In genomic region chr5:16464664-16465543, GRCh38 we compare ENCODE assay signal across 8 cellular contexts. TPM values are rescaled to one million over a fixed set of nuclear protein-coding genes. Genes with fewer than 3 reads are reported as not detected.
A peak's percentile ranks its signal among the peaks of the same experiment; 100 is the strongest.
DNase-seq lines count a peak whose midpoint lies in the region; ATAC-seq and TF ChIP-seq lines count a peak whose summit lies in the region.

No MANE protein-coding gene starts in this region.

- peak overlapping the region; percentile 84 for H2BK5ac ChIP-seq in IMR-90 (ENCODE audit: low read depth, low read length, poor library complexity, severe bottlenecking)

- peaks cover 40 to 46% of the 10 kb centered on the region in 2 donors for H3K36me3 Mint-ChIP-seq in activated naive CD4-positive, alpha-beta T cell treated with anti-CD3 and anti-CD28 coated beads, Interleukin-2, amount 50 U/mL, for 72 hours

- H3K27ac ChIP-seq in AG04450 (ENCODE audit: low read depth, low read length) (no peak overlapping the region), IMR-90 (ENCODE audit: insufficient read depth, low read length) (peak overlapping the region; percentile 79), right cardiac atrium (ENCODE audit: low read length) (peak overlapping the region; percentile 65), skeletal muscle tissue (ENCODE audit: low read depth, low read length) (peak overlapping the region; percentile 76)

- ATAC-seq in IMR-90 (ENCODE audit: low read depth) (peak; percentile 1; the same call in 1 of the 2 replicates), right cardiac atrium (peak in 1 of 2 donors; percentile 3), HG02642 (IDR thresholded peaks at IDR 0.05; ENCODE audit: poor library complexity, unreplicated experiment) (no peak)
- ATAC-seq in activated naive CD4-positive, alpha-beta T cell treated with anti-CD3 and anti-CD28 coated beads, Interleukin-2, amount 50 U/mL, for 72 hours: no peak

- in situ Hi-C loops in IMR-90 (cut with MboI; ENCODE audit: low sequenced_read_pairs): no loop called here

- peak overlapping the region; percentile 88 for H3K4me2 ChIP-seq in IMR-90 (ENCODE audit: low read depth, low read length)

- peaks cover 9% of the 10 kb centered on the region; the same call in 1 of the 2 replicates for H3K9me3 ChIP-seq in AG04450 (ENCODE audit: control insufficient read depth, insufficient read depth, low read length)
- no peaks in the 10 kb centered on the region for H3K9me3 ChIP-seq in IMR-90 (ENCODE audit: control insufficient read depth, insufficient read depth, low read length)
- H3K9me3 ChIP-seq in right cardiac atrium (ENCODE audit: control insufficient read depth, low read length): peaks cover 2% of the 10 kb centered on the region
- no peaks in the 10 kb centered on the region for H3K9me3 ChIP-seq in skeletal muscle tissue (ENCODE audit: control insufficient read depth in 3 of 3, low read length in 3 of 3)

- intact Hi-C loops in IMR-90 (cut with micrococcal nuclease): loop anchor here (5.0 to 10.0 kb wide), 2 partner anchors 202 to 730 kb away; no protein-coding TSS in a partner anchor
- intact Hi-C loops in right cardiac atrium (cut with DNase I): loop anchor here in 1 of 4 donors (10.0 kb wide), 1 partner anchor 310 kb away; no protein-coding TSS in a partner anchor

- no peak for TF ChIP-seq POLR2A in IMR-90 (IDR thresholded peaks at IDR 0.05; ENCODE audit: low read depth, low read length)

- H3K23ac ChIP-seq in IMR-90 (ENCODE audit: low read depth, low read length): peak overlapping the region; percentile 82; the same call in 1 of the 2 replicates

- peak overlapping the region; percentile 80 for H3K9ac ChIP-seq in IMR-90 (ENCODE audit: low read depth, low read length)
- H3K9ac ChIP-seq in skeletal muscle tissue (ENCODE audit: low read depth in 1 of 3, low read length in 3 of 3): peak overlapping the region; percentile 86 to 91 (median 90)

- H3K4me1 ChIP-seq in IMR-90 (ENCODE audit: control insufficient read depth, insufficient read depth, low read length) (peaks cover 19% of the 10 kb centered on the region), right cardiac atrium (ENCODE audit: control insufficient read depth, insufficient read depth, low read length) (peaks cover 5% of the 10 kb centered on the region), skeletal muscle tissue (ENCODE audit: control insufficient read depth in 3 of 3, insufficient read depth in 3 of 3, low read length in 3 of 3) (peaks cover 39 to 80% (median 48%) of the 10 kb centered on the region in 3 donors)

- H4K8ac ChIP-seq in IMR-90 (ENCODE audit: low read depth in 2 of 2, low read length in 2 of 2): peak overlapping the region; percentile 32 to 92; a peak in 3 of 4 replicates

- H3K9me1 ChIP-seq in IMR-90 (ENCODE audit: insufficient read depth, low read length): peaks cover 13% of the 10 kb centered on the region; the same call in 1 of the 2 replicates

- H2AFZ ChIP-seq in IMR-90 (replicated peaks; ENCODE audit: low read length, poor library complexity): peak overlapping the region; percentile 99

- POLR2A ChIA-PET in AG04450 (lab: Yijun Ruan, JAX): no interaction called here
- POLR2A ChIA-PET in IMR-90 (lab: Charles Lee; ENCODE audit: unreplicated experiment): no interaction called here

- H3K14ac ChIP-seq in IMR-90 (replicated peaks; ENCODE audit: low read depth, low read length): peak overlapping the region; percentile 84

- H3K36me3 ChIP-seq in IMR-90 (ENCODE audit: control insufficient read depth, insufficient read depth, low read length) (peaks cover 13% of the 10 kb centered on the region), skeletal muscle tissue (ENCODE audit: control insufficient read depth in 3 of 3, insufficient read depth in 3 of 3, low read length in 3 of 3) (peaks cover 12 to 29% (median 29%) of the 10 kb centered on the region in 3 donors)

- TF ChIP-seq RAD21 in IMR-90 (IDR thresholded peaks at IDR 0.05; ENCODE audit: low read length): no peak

- H3K9me3 Mint-ChIP-seq in activated naive CD4-positive, alpha-beta T cell treated with anti-CD3 and anti-CD28 coated beads, Interleukin-2, amount 50 U/mL, for 72 hours: no peaks in the 10 kb centered on the region

- TSS peak; percentile 88 for BruUV-seq in IMR-90 (replicated peaks; lab: Mats Ljungman, UMichigan)

- CTCF ChIA-PET in AG04450 (lab: Charles Lee): interaction anchor here (0.6 to 3.1 kb wide), 3 partner anchors 9 to 458 kb away, joined by 3 to 12 read pairs (median 5); no protein-coding TSS in a partner anchor
- CTCF ChIA-PET in IMR-90 (lab: Yijun Ruan, JAX): no interaction called here

- H4K20me1 ChIP-seq in IMR-90 (ENCODE audit: insufficient read depth, low read length): peaks cover 25% of the 10 kb centered on the region

- peak overlapping the region; percentile 88 to 97 for H3K27ac Mint-ChIP-seq in activated naive CD4-positive, alpha-beta T cell treated with anti-CD3 and anti-CD28 coated beads, Interleukin-2, amount 50 U/mL, for 72 hours

- peak overlapping the region; percentile 31; the same call in 1 of the 2 replicates for H2AK5ac ChIP-seq in IMR-90 (ENCODE audit: low read depth, low read length)

- H2AK9ac ChIP-seq in IMR-90 (replicated peaks; ENCODE audit: low read depth, low read length, poor library complexity): peak overlapping the region; percentile 94

- peaks cover 7 to 74% of the 10 kb centered on the region in 2 experiments; a peak in 3 of 4 replicates for H3K79me1 ChIP-seq in IMR-90 (ENCODE audit: low read depth in 1 of 2, low read length in 2 of 2)

- H4K5ac ChIP-seq in IMR-90 (ENCODE audit: low read depth, low read length): peak overlapping the region; percentile 79

- H3K18ac ChIP-seq in IMR-90 (ENCODE audit: low read depth, low read length): 0 out of 2 replicates have a peak overlapping the region, but pooled peaks have one; percentile 10

- H3K56ac ChIP-seq in IMR-90 (ENCODE audit: extremely low read depth, insufficient read depth, low read length): peak overlapping the region; percentile 30

- no peak overlapping the region for H2BK20ac ChIP-seq in IMR-90 (ENCODE audit: low read depth, low read length)

- H3K4me3 ChIP-seq in AG04450 (ENCODE audit: low read depth, low read length): peak overlapping the region; percentile 92
- H3K4me3 ChIP-seq in IMR-90 (ENCODE audit: insufficient read depth, low read depth, low read length): peak overlapping the region; percentile 88
- peak overlapping the region; percentile 77 for H3K4me3 ChIP-seq in right cardiac atrium (ENCODE audit: low read length)
- peak overlapping the region; percentile 86 to 99 (median 93) for H3K4me3 ChIP-seq in skeletal muscle tissue (ENCODE audit: low read length in 3 of 3)

- dilution Hi-C loops in IMR-90 (cut with HindIII; ENCODE audit: low sequenced_read_pairs, unreplicated experiment): no loop called here

- H3K27me3 ChIP-seq in AG04450 (ENCODE audit: control insufficient read depth, insufficient read depth, low read length) (no peaks in the 10 kb centered on the region), IMR-90 (ENCODE audit: control insufficient read depth, insufficient read depth, low read length) (no peaks in the 10 kb centered on the region), right cardiac atrium (ENCODE audit: control insufficient read depth, insufficient read depth) (no peaks in the 10 kb centered on the region), skeletal muscle tissue (ENCODE audit: control insufficient read depth in 3 of 3, insufficient read depth in 3 of 3, low read length in 3 of 3) (no peaks in the 10 kb centered on the region)

- H2BK15ac ChIP-seq in IMR-90 (ENCODE audit: low read depth, low read length): no peak overlapping the region

- no peak overlapping the region; the same call in 1 of the 2 replicates for H2BK120ac ChIP-seq in IMR-90 (ENCODE audit: low read depth, low read length)

- peak overlapping the region; percentile 74 for H4K91ac ChIP-seq in IMR-90 (ENCODE audit: insufficient read depth, low read depth, low read length)

- peak; percentile 29 for TF ChIP-seq CTCF in AG04450 (IDR thresholded peaks at IDR 0.05; ENCODE audit: low read depth, low read length)
- no peak; the same call in 1 of the 2 replicates for TF ChIP-seq CTCF in IMR-90 (conservative IDR thresholded peaks at IDR 0.05; ENCODE audit: low read depth, low read length)

- DNase-seq in AG04450 (ENCODE audit: low read depth, low spot score) (no peak), IMR-90 (no peak), right cardiac atrium (peak; percentile 10 to 62 (median 44))
- DNase-seq in activated naive CD4-positive, alpha-beta T cell treated with anti-CD3 and anti-CD28 coated beads, Interleukin-2, amount 50 U/mL, for 72 hours (ENCODE audit: low spot score in 2 of 2): no peak
- no peak for DNase-seq in activated effector memory CD4-positive, alpha-beta T cell treated with anti-CD3 and anti-CD28 coated beads, Interleukin-2, amount 50 U/mL, for 16 hours
- no peak for DNase-seq in stimulated activated CD4-positive, alpha-beta T cell treated with anti-CD3 and anti-CD28 coated beads, Interleukin-2, amount 100 ng/mL, for 48 hours

- peak overlapping the region; percentile 85 for H3K4ac ChIP-seq in IMR-90 (ENCODE audit: low read depth, low read length)

- 1% methylated on average over 19 of the region's 40 CpGs; no CpG with 5 or more reads in 1 of the 2 experiments for WGBS in IMR-90 (ENCODE audit: extremely low coverage in 2 of 2, insufficient read length in 1 of 2), 2 experiments
- 6% methylated on average over 40 of the region's 40 CpGs for WGBS in right cardiac atrium

TF ChIP-seq in IMR-90, 13 proteins besides CTCF, POLR2A, EP300 and RAD21 (continues in another document):
- TF ChIP-seq FOS (IDR thresholded peaks at IDR 0.05; ENCODE audit: low read depth, low read length): no peak
- no peak for TF ChIP-seq MXI1 (IDR thresholded peaks at IDR 0.05; ENCODE audit: borderline replicate concordance, low read depth, low read length)
- TF ChIP-seq NFE2L2 (IDR thresholded peaks at IDR 0.05; ENCODE audit: low read depth, low read length): no peak
- TF ChIP-seq CEBPB (IDR thresholded peaks at IDR 0.05; ENCODE audit: low read depth, low read length): no peak
- no peak for TF ChIP-seq BHLHE40 (IDR thresholded peaks at IDR 0.05; ENCODE audit: low read depth, low read length)

RNA-seq across cellular contexts. Expression of gene ZNF622, which starts 0.7 kb away (rescaled TPM):
- polyA plus RNA-seq in AG04450 (2011; rRNA removed) (19.8 and 21.5 TPM in 2 replicates), IMR-90 (2012; rRNA removed) (19.5 and 22.1 TPM in 2 replicates), right cardiac atrium (44.6 TPM)
- 15.4 and 15.5 TPM in 2 replicates for polyA minus RNA-seq in AG04450 (2011; rRNA and poly(A)+ RNA removed)
- total RNA-seq in IMR-90 (2012; rRNA removed) (49.3 and 66.4 TPM in 2 replicates), right cardiac atrium (10 to 100 TPM; 35.9 to 51.0 (median 40.2) TPM), skeletal muscle tissue (28.2 TPM)
- polyA plus RNA-seq in IMR-90 (2012; cell fraction: cytosol; rRNA removed): 17.2 and 22.4 TPM in 2 replicates
- 11.5 and 12.6 TPM in 2 replicates for polyA plus RNA-seq in IMR-90 (2012; cell fraction: nucleus; rRNA removed; ENCODE audit: low replicate concordance)
- 10 to 100 TPM; 24.4 to 37.3 TPM for total RNA-seq in activated naive CD4-positive, alpha-beta T cell treated with anti-CD3 and anti-CD28 coated beads, Interleukin-2, amount 50 U/mL, for 72 hours

Comparison
In these comparisons a context has a peak if more than half of its experiments do, and no peak if none do; other contexts are left out.
1. DNase-seq: peak in right cardiac atrium (3 of 3); none in AG04450 (single experiment), IMR-90 (single experiment), activated naive CD4-positive, alpha-beta T cell treated with anti-CD3 and anti-CD28 coated beads, Interleukin-2, amount 50 U/mL, for 72 hours (0 of 2), activated effector memory CD4-positive, alpha-beta T cell treated with anti-CD3 and anti-CD28 coated beads, Interleukin-2, amount 50 U/mL, for 16 hours (single experiment) and stimulated activated CD4-positive, alpha-beta T cell treated with anti-CD3 and anti-CD28 coated beads, Interleukin-2, amount 100 ng/mL, for 48 hours (0 of 2).
2. Peak in every context shown above with its lines, with median percentiles within 50 percentile points of each other: H3K4me3 ChIP-seq.